ENCODE assay signal across 9 cellular contexts in the genomic region with DNA sequence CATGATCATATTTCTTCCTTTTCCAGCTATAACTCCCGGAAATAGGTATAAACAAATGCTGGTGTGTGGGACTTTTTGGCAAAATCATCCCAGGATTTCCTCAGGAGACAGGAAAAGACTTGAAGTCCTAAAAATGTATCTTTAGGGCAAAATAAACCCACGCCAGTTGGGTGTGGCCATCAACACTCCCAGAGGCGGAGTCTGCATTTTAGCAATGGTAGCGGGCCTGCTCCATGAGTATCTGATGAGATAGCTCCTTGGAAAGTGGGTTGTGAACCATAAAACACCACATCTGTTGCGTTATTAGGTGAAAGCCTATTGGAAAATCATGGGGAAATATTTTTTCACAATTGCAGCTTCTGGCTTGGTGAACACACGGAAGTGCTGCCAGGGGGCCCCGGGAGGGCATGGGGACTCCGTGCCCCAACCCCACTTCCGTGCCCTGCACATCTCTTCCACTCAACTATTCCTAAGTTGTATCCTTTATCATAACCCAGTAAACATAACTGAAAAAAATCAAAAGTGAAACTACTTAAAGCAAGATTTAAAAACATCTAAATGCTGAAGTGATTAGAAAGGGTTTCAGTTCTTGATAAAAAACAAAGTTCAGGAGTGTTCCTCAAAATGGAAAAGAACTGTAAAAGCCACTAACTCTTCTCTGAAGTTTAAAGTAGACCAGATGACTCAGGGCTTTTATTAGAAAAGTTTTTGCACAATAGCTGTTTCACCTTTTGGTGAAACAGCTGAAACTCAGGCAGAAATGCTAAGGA.
A peak's percentile ranks its signal among the peaks of the same experiment; 100 is the strongest.
DNase-seq lines count a peak whose midpoint lies in the region; ATAC-seq and TF ChIP-seq lines count a peak whose summit lies in the region.
"Had no signal": no experiment of that assay in that cellular context is flagged by ENCODE, and none has a peak within 500 bp of the region (broad histone marks: within the 10 kb centered on the region; RNA-seq: fewer than 3 reads in every experiment).

No MANE protein-coding gene starts in this region.

- H3K9me3 ChIP-seq in H9 (ENCODE audit: control insufficient read depth, low read depth, low read length): no peaks in the 10 kb centered on the region

- peaks cover 0 to 3% of the 10 kb centered on the region in 2 experiments; a peak in 2 of 4 replicates for H3K4me1 Mint-ChIP-seq in H9

- H4K20me1 ChIP-seq in H9 (ENCODE audit: control insufficient read depth, insufficient read depth, insufficient read length): no peaks in the 10 kb centered on the region

- H3K56ac ChIP-seq in H9 (ENCODE audit: insufficient read length, low read depth, low read length): no peak overlapping the region

- ATAC-seq in GM21717 (IDR thresholded peaks at IDR 0.05; ENCODE audit: unreplicated experiment): peak; percentile 49
- no peak for ATAC-seq in GM19023 (IDR thresholded peaks at IDR 0.05; ENCODE audit: unreplicated experiment)

- no peak overlapping the region for H3T11ph ChIP-seq in H9 (ENCODE audit: low read length)

- H3K27me3 Mint-ChIP-seq in H9 (ENCODE audit: low read depth): no peaks in the 10 kb centered on the region

- no peak overlapping the region for H3K4me2 ChIP-seq in H9 (ENCODE audit: insufficient read depth, insufficient read length, low read length)

- H3K23me2 ChIP-seq in H9 (ENCODE audit: insufficient read length, low read depth, low read length, poor library complexity, severe bottlenecking): no peaks in the 10 kb centered on the region

- no peak overlapping the region for H2BK15ac ChIP-seq in H9 (ENCODE audit: low read depth, low read length)

- H3K9ac ChIP-seq in H9 (ENCODE audit: extremely low read depth, insufficient read length, low read length): no peak overlapping the region

- in situ Hi-C loops in GM13976 (cut with MboI; ENCODE audit: low sequenced_read_pairs, unreplicated experiment): no loop called here

- H3K27ac ChIP-seq in dorsolateral prefrontal cortex (peak overlapping the region in 8 of 59 donors; percentile 9 to 39 (median 28)), H9 (ENCODE audit: insufficient read length, low read depth, low read length) (no peak overlapping the region)

- H3K36me3 Mint-ChIP-seq in H9 (ENCODE audit: insufficient read depth in 1 of 3, low read depth in 3 of 3): no peaks in the 10 kb centered on the region; a peak in 1 of 7 replicates

- no peak overlapping the region for H4K8ac ChIP-seq in H9 (replicated peaks; ENCODE audit: insufficient read length, low read depth, low read length)

- H3K9me3 Mint-ChIP-seq in H9: peaks cover 5% of the 10 kb centered on the region in 2 experiments; a peak in 4 of 5 replicates

- no peak overlapping the region for H2BK120ac ChIP-seq in H9 (ENCODE audit: low read depth, low read length, poor library complexity, severe bottlenecking)

- H4K5ac ChIP-seq in H9 (ENCODE audit: insufficient read length, low read depth, low read length): no peak overlapping the region

- H2AK5ac ChIP-seq in H9 (ENCODE audit: insufficient read length, low read length): no peak overlapping the region

- H3K4ac ChIP-seq in H9 (ENCODE audit: low read depth, low read length): no peak overlapping the region

- H3K79me1 ChIP-seq in H9 (ENCODE audit: insufficient read depth, low read depth, low read length, poor library complexity, severe bottlenecking): no peaks in the 10 kb centered on the region

- no peak overlapping the region for H3K4me3 Mint-ChIP-seq in H9

- H3K79me2 ChIP-seq in H9 (ENCODE audit: insufficient read depth, low read length): no peaks in the 10 kb centered on the region

- H4K91ac ChIP-seq in H9 (ENCODE audit: insufficient read length, low read depth, low read length): no peak overlapping the region

- no peak overlapping the region for H2AFZ ChIP-seq in H9 (ENCODE audit: low read length)

- WGBS in H9 (ENCODE audit: extremely low coverage, insufficient read length, low lambda C conversion rate): no CpG with 5 or more reads among the region's 9 CpGs

- intact Hi-C loops in dorsolateral prefrontal cortex (cut with DNase I): no loop called here

- TF ChIP-seq CTCF in GM13976 (IDR thresholded peaks at IDR 0.05; ENCODE audit: borderline replicate concordance, control extremely low read depth, extremely low read depth, insufficient read depth, missing control alignments): no peak
- no peak for TF ChIP-seq CTCF in dorsolateral prefrontal cortex (IDR thresholded peaks at IDR 0.05 in 54 of 56, conservative IDR thresholded peaks at IDR 0.05 in 2 of 56; ENCODE audit: low read depth in 1 of 56, partially characterized antibody in 56 of 56)
- no peak for TF ChIP-seq CTCF in H9 (conservative IDR thresholded peaks at IDR 0.05)

- no peak overlapping the region for H3K23ac ChIP-seq in H9 (ENCODE audit: insufficient read length, low read depth, low read length)

- H2BK5ac ChIP-seq in H9 (ENCODE audit: insufficient read length, low read length): no peak overlapping the region

- H2BK20ac ChIP-seq in H9 (ENCODE audit: low read depth, low read length, poor library complexity, severe bottlenecking): no peak overlapping the region

- no peak overlapping the region for H2BK12ac ChIP-seq in H9 (ENCODE audit: insufficient read length, low read depth, low read length)

- no peaks in the 10 kb centered on the region for H3K27me3 ChIP-seq in dorsolateral prefrontal cortex
- H3K27me3 ChIP-seq in H9 (ENCODE audit: insufficient read depth, low read length): no peaks in the 10 kb centered on the region; the same call in 1 of the 2 replicates

- no peak overlapping the region for H3K18ac ChIP-seq in H9 (ENCODE audit: insufficient read length, low read depth, low read length)

- H3K27ac Mint-ChIP-seq in H9: no peak overlapping the region

- peak; percentile 13 for DNase-seq in GM13976 (ENCODE audit: low spot score)
- peak; percentile 87 for DNase-seq in RPMI8226
- DNase-seq in myocyte (ENCODE audit: low read depth): peak; percentile 2
- DNase-seq in NCI-H526 (lab: John Stamatoyannopoulos, UW): no peak
- no peak for DNase-seq in dorsolateral prefrontal cortex
- DNase-seq in H9: no peak
- DNase-seq: central memory CD4-positive, alpha-beta T cell had no signal

- H3K4me3 ChIP-seq in dorsolateral prefrontal cortex: peak overlapping the region in 1 of 59 donors; percentile 3

- no peak overlapping the region for H3K14ac ChIP-seq in H9 (ENCODE audit: insufficient read depth, low read length)

- no peaks in the 10 kb centered on the region for H3K4me1 ChIP-seq in H9 (ENCODE audit: insufficient read depth, low read length)

Comparison
In these comparisons a context has a peak if more than half of its experiments do, and no peak if none do; other contexts are left out.
1. DNase-seq: peak in GM13976 (single experiment), RPMI8226 (single experiment) and myocyte (single experiment); none in NCI-H526 (0 of 2), dorsolateral prefrontal cortex (0 of 10) and H9 (single experiment).